In genomic region chr18:477565-477964, GRCh38 we compare ENCODE assay signal across 8 cellular contexts. TPM values are rescaled to one million over a fixed set of nuclear protein-coding genes. Genes with fewer than 3 reads are reported as not detected.
A peak's percentile ranks its signal among the peaks of the same experiment; 100 is the strongest.
DNase-seq lines count a peak whose midpoint lies in the region; ATAC-seq and TF ChIP-seq lines count a peak whose summit lies in the region.
"Had no signal": no experiment of that assay in that cellular context is flagged by ENCODE, and none has a peak within 500 bp of the region (broad histone marks: within the 10 kb centered on the region; RNA-seq: fewer than 3 reads in every experiment).

No MANE protein-coding gene starts in this region.

- no peak overlapping the region for H3K23ac ChIP-seq in mesenchymal stem cell (ENCODE audit: low read length in 2 of 2)

- no peaks in the 10 kb centered on the region for H3K9me3 ChIP-seq in mesenchymal stem cell (ENCODE audit: control insufficient read depth, low read length)

- H2BK120ac ChIP-seq in mesenchymal stem cell (ENCODE audit: low read depth, low read length): no peak overlapping the region

- H3K4me3 ChIP-seq in GM12865 (ENCODE audit: low read depth, low read length): no peak overlapping the region
- H3K4me3 ChIP-seq in astrocyte of the spinal cord (ENCODE audit: low read depth, low read length): no peak overlapping the region
- H3K4me3 ChIP-seq in mesenchymal stem cell (ENCODE audit: insufficient read depth in 1 of 2, low read depth in 1 of 2, low read length in 2 of 2): no peak overlapping the region

- in situ Hi-C loops in astrocyte of the spinal cord (cut with HindIII; ENCODE audit: low sequenced_read_pairs): no loop called here

- no peak overlapping the region for H2BK15ac ChIP-seq in mesenchymal stem cell (ENCODE audit: low read depth, poor library complexity, severe bottlenecking)

- no peak overlapping the region for H3K4ac ChIP-seq in mesenchymal stem cell (ENCODE audit: low read depth in 1 of 2, low read length in 2 of 2)

- H3K36me3 ChIP-seq in mesenchymal stem cell (ENCODE audit: control insufficient read depth in 1 of 2, insufficient read depth in 2 of 2, low read depth in 1 of 2, low read length in 2 of 2): peaks cover 0 to 25% of the 10 kb centered on the region in 2 experiments

- H3K27ac ChIP-seq in mesenchymal stem cell (ENCODE audit: low read length, poor library complexity, severe bottlenecking): no peak overlapping the region

- no peak overlapping the region for H3K4me2 ChIP-seq in mesenchymal stem cell (ENCODE audit: low read length, poor library complexity, severe bottlenecking)

- no CpG with 5 or more reads among the region's 2 CpGs for WGBS in mesenchymal stem cell

- no peak overlapping the region for H2BK12ac ChIP-seq in mesenchymal stem cell (ENCODE audit: low read length in 2 of 2)

- no peak overlapping the region for H4K91ac ChIP-seq in mesenchymal stem cell (ENCODE audit: low read length)

- peaks cover 2% of the 10 kb centered on the region for H3K79me1 ChIP-seq in mesenchymal stem cell (replicated peaks; ENCODE audit: low read length, poor library complexity, severe bottlenecking)

- ATAC-seq in HG03159 (IDR thresholded peaks at IDR 0.05; ENCODE audit: unreplicated experiment) (no peak), GM21360 (IDR thresholded peaks at IDR 0.05; ENCODE audit: unreplicated experiment) (no peak)

- peak overlapping the region in 1 of 2 experiments; percentile 11 for H3K18ac ChIP-seq in mesenchymal stem cell (ENCODE audit: low read depth in 1 of 2, low read length in 2 of 2)

- peak; percentile 47 for TF ChIP-seq CTCF in GM12865 (IDR thresholded peaks at IDR 0.05; ENCODE audit: insufficient read depth, low read depth, low read length, missing control alignments)
- peak; percentile 15 for TF ChIP-seq CTCF in astrocyte of the spinal cord (IDR thresholded peaks at IDR 0.05; ENCODE audit: low read depth, low read length)

- H3K9ac ChIP-seq in mesenchymal stem cell (ENCODE audit: low read length): peak overlapping the region; percentile 78

- peak; percentile 44 for DNase-seq in GM12865 (ENCODE audit: low read depth)
- peak; percentile 48 for DNase-seq in HuH-7.5 (ENCODE audit: low spot score)
- no peak for DNase-seq in astrocyte of the spinal cord (ENCODE audit: low read depth, low spot score)
- DNase-seq in mesenchymal stem cell: no peak
- DNase-seq in cerebellar cortex (ENCODE audit: low spot score): no peak
- DNase-seq: NCI-H2227 treated with DMSO at 0.1 percent for 48 hours had no signal

- no peak overlapping the region for H3K14ac ChIP-seq in mesenchymal stem cell (ENCODE audit: low read length in 2 of 2)

- H2AK5ac ChIP-seq in mesenchymal stem cell (ENCODE audit: low read length, severe bottlenecking): peak overlapping the region; percentile 95

- H2AFZ ChIP-seq in mesenchymal stem cell (ENCODE audit: low read depth, low read length): no peak overlapping the region

- no peak overlapping the region for H2BK5ac ChIP-seq in mesenchymal stem cell (ENCODE audit: low read depth, low read length, poor library complexity, severe bottlenecking)

- peaks cover 31% of the 10 kb centered on the region for H3K4me1 ChIP-seq in mesenchymal stem cell (ENCODE audit: control insufficient read depth, insufficient read depth, low read depth, low read length)

- H4K8ac ChIP-seq in mesenchymal stem cell (ENCODE audit: low read length): no peak overlapping the region

- no peaks in the 10 kb centered on the region for H3K27me3 ChIP-seq in mesenchymal stem cell (ENCODE audit: control insufficient read depth in 1 of 2, insufficient read depth in 1 of 2, low read length in 2 of 2)

RNA-seq across cellular contexts. Expression of gene COLEC12, which starts 22.9 kb away (rescaled TPM):
- polyA plus RNA-seq in mesenchymal stem cell (2013, experiment 1 of 2): 8.9 TPM
- 9.2 TPM for polyA plus RNA-seq in mesenchymal stem cell (2013, experiment 2 of 2)

Comparison
In these comparisons a context has a peak if more than half of its experiments do, and no peak if none do; other contexts are left out.
1. DNase-seq: peak in GM12865 (single experiment) and HuH-7.5 (single experiment); none in astrocyte of the spinal cord (single experiment), mesenchymal stem cell (single experiment) and cerebellar cortex (single experiment).